Comparison of ENCODE assay signal across 8 cellular contexts in genomic region chr3:49277357-49277723, GRCh38. TPM values are rescaled to one million over a fixed set of nuclear protein-coding genes. Genes with fewer than 3 reads are reported as not detected.
DNase-seq lines count a peak whose midpoint lies in the region; ATAC-seq and TF ChIP-seq lines count a peak whose summit lies in the region.

No MANE protein-coding gene starts in this region.

- TF ChIP-seq CTCF in BJ (IDR thresholded peaks at IDR 0.05; ENCODE audit: insufficient read depth, low read depth, low read length) = no peak
- no peak for TF ChIP-seq CTCF in PC-3 (conservative IDR thresholded peaks at IDR 0.05; ENCODE audit: low read depth, low read length)
- TF ChIP-seq CTCF in nephron (IDR thresholded peaks at IDR 0.05; ENCODE audit: unreplicated experiment in 3 of 3) = no peak

- H3K36me3 Mint-ChIP-seq in nephron (ENCODE audit: low read depth) = peaks cover 49% of the 10 kb centered on the region

- ATAC-seq in PC-3 = peak; percentile 19
- no peak for ATAC-seq in GM19328 (IDR thresholded peaks at IDR 0.05; ENCODE audit: unreplicated experiment)
- no peak for ATAC-seq in HG03039 (IDR thresholded peaks at IDR 0.05; ENCODE audit: unreplicated experiment)
- ATAC-seq in HG03108 (IDR thresholded peaks at IDR 0.05; ENCODE audit: unreplicated experiment) = no peak

- CTCF ChIA-PET in BJ (lab: Yijun Ruan, JAX) = interaction anchor here (2.2 kb wide), 1 partner anchor 106 kb away, joined by 7 read pairs; the partner anchor contains the start of gene KLHDC8B
- CTCF ChIA-PET in PC-3 (lab: Charles Lee) = no interaction called here

- no peaks in the 10 kb centered on the region for H3K79me2 ChIP-seq in PC-3 (ENCODE audit: low read length)

- peak overlapping the region; percentile 30; the same call in 1 of the 2 replicates for H3K9ac ChIP-seq in PC-3 (ENCODE audit: low read length)

- peak overlapping the region; percentile 20 to 84 (median 46) for H3K27ac Mint-ChIP-seq in nephron

- H3K9me3 Mint-ChIP-seq in nephron = no peaks in the 10 kb centered on the region

- H3K36me3 ChIP-seq in BJ (ENCODE audit: control insufficient read depth, insufficient read depth, low read length) = peaks cover 1% of the 10 kb centered on the region; the same call in 1 of the 2 replicates
- peaks cover 25% of the 10 kb centered on the region for H3K36me3 ChIP-seq in PC-3 (ENCODE audit: low read depth, low read length)

- H3K9me2 ChIP-seq in PC-3 (replicated peaks; ENCODE audit: low read length) = no peaks in the 10 kb centered on the region

- 0 out of 2 replicates have a peak overlapping the region, but pooled peaks have one; percentile 16 for H3K4me2 ChIP-seq in PC-3 (ENCODE audit: low read length)

- no peaks in the 10 kb centered on the region for H4K20me1 ChIP-seq in PC-3 (ENCODE audit: low read length)

- peak overlapping the region; percentile 53 to 70 (median 67) for H3K4me3 Mint-ChIP-seq in nephron

- no peaks in the 10 kb centered on the region for H3K9me3 ChIP-seq in PC-3 (ENCODE audit: low read length)

- POLR2A ChIA-PET in BJ (lab: Charles Lee) (no interaction called here), PC-3 (lab: Charles Lee; ENCODE audit: unreplicated experiment) (interaction anchor here (0.6 kb wide), 1 partner anchor 29 kb away, joined by 8 read pairs; no protein-coding TSS in a partner anchor)

- peak overlapping the region; percentile 48 for H3K4me3 ChIP-seq in BJ (ENCODE audit: low read depth, low read length)
- no peak overlapping the region for H3K4me3 ChIP-seq in PC-3 (ENCODE audit: low read length)

- H3K27me3 ChIP-seq in BJ (ENCODE audit: control insufficient read depth, insufficient read depth, low read length) = no peaks in the 10 kb centered on the region
- no peaks in the 10 kb centered on the region for H3K27me3 ChIP-seq in PC-3 (ENCODE audit: low read length)

- H3K27ac ChIP-seq in PC-3 (ENCODE audit: low read length) = no peak overlapping the region
- peak overlapping the region; percentile 61 for H3K27ac ChIP-seq in epithelial cell of prostate

- H3K4me1 ChIP-seq in PC-3 (ENCODE audit: insufficient read depth, low read length) = 0 out of 2 replicates have a peak, but pooled peaks cover 3% of the 10 kb centered on the region

- H2AFZ ChIP-seq in PC-3 (ENCODE audit: low read length) = peak overlapping the region; percentile 44; the same call in 1 of the 2 replicates

- DNase-seq in BJ (ENCODE audit: low read depth) (no peak), PC-3 (no peak), epithelial cell of prostate (ENCODE audit: low read depth, low spot score) (no peak), NCI-H82 (lab: John Stamatoyannopoulos, UW) (no peak)

- no peaks in the 10 kb centered on the region for H3K27me3 Mint-ChIP-seq in nephron (ENCODE audit: low read depth)

- TSS peak; percentile 89 for BruUV-seq in PC-3 (replicated peaks; lab: Mats Ljungman, UMichigan)

- H3F3A ChIP-seq in PC-3 (ENCODE audit: low read length, unreplicated experiment) = no peaks in the 10 kb centered on the region

- intact Hi-C loops in PC-3 (cut with micrococcal nuclease) = no loop called here

- H3K4me1 Mint-ChIP-seq in nephron = no peaks in the 10 kb centered on the region

RNA-seq across cellular contexts. Expression of gene C3orf62, which starts 0.3 kb away (rescaled TPM):
- 2.1 TPM in 2 replicates for polyA plus RNA-seq in BJ (2011; rRNA removed)
- 1.7 and 2.5 TPM in 2 replicates for polyA minus RNA-seq in BJ (2011; rRNA and poly(A)+ RNA removed)
- total RNA-seq in PC-3 (2014; rRNA removed) = 3.9 and 10.3 TPM in 2 replicates
